Comparison of ENCODE assay signal across 25 cellular contexts in genomic region chr10:88039496-88040200, GRCh38.
DNase-seq lines count a peak whose midpoint lies in the region; ATAC-seq, FAIRE-seq and TF ChIP-seq lines count a peak whose summit lies in the region.
"Had no signal": no experiment of that assay in that cellular context is flagged by ENCODE, and none has a peak within 500 bp of the region (broad histone marks: within the 10 kb centered on the region; RNA-seq: fewer than 3 reads in every experiment).

No MANE protein-coding gene starts in this region.

- H3K9me3 Mint-ChIP-seq in activated naive CD4-positive, alpha-beta T cell treated with anti-CD3 and anti-CD28 coated beads, Interleukin-2, amount 50 U/mL, for 72 hours = no peaks in the 10 kb centered on the region
- H3K9me3 Mint-ChIP-seq: endodermal cell; stimulated activated naive CD8-positive, alpha-beta T cell treated with anti-CD3 and anti-CD28 coated beads, Interleukin-15, Interleukin-2, amounts not matched to agents 100 ng/mL and 50 ng/mL, for 24 hours had no signal

- H3K9me1 ChIP-seq in endothelial cell of umbilical vein (replicated peaks; ENCODE audit: control insufficient read depth, extremely low read depth, insufficient read depth, low read length) = no peaks in the 10 kb centered on the region

- H3K79me2 ChIP-seq in endothelial cell of umbilical vein (ENCODE audit: control insufficient read depth, insufficient read depth, low read length) (no peaks in the 10 kb centered on the region), smooth muscle cell (ENCODE audit: low read depth) (no peaks in the 10 kb centered on the region)

- no peak for TF ChIP-seq POLR2A in endothelial cell of umbilical vein (IDR thresholded peaks at IDR 0.05; ENCODE audit: low read depth, low read length)

- H3K4me3 ChIP-seq in endothelial cell of umbilical vein (replicated peaks in 1 of 3; ENCODE audit: insufficient read depth in 1 of 3, low read depth in 1 of 3, low read length in 3 of 3) (no peak overlapping the region), smooth muscle cell (no peak overlapping the region)
- H3K4me3 ChIP-seq: heart right ventricle, K562, lung, SJCRH30 had no signal

- no peaks in the 10 kb centered on the region for H4K20me1 ChIP-seq in endothelial cell of umbilical vein (replicated peaks; ENCODE audit: control insufficient read depth, extremely low read depth, insufficient read depth, low read length)
- no peaks in the 10 kb centered on the region for H4K20me1 ChIP-seq in smooth muscle cell (ENCODE audit: low read depth)

- TF ChIP-seq CTCF in endothelial cell of umbilical vein (IDR thresholded peaks at IDR 0.05; ENCODE audit: extremely low read depth in 1 of 2, insufficient read depth in 1 of 2, low read depth in 1 of 2, low read length in 2 of 2) (no peak), smooth muscle cell (IDR thresholded peaks at IDR 0.05; ENCODE audit: borderline replicate concordance, insufficient read depth, poor library complexity, severe bottlenecking) (no peak)

- H3K4me1 ChIP-seq in endothelial cell of umbilical vein (ENCODE audit: control insufficient read depth, extremely low read depth, insufficient read depth, low read length) (no peaks in the 10 kb centered on the region), smooth muscle cell (ENCODE audit: low read depth) (peaks cover 4% of the 10 kb centered on the region)

- no peak overlapping the region for H2AFZ ChIP-seq in endothelial cell of umbilical vein (ENCODE audit: low read depth, low read length)
- no peak overlapping the region for H2AFZ ChIP-seq in smooth muscle cell (ENCODE audit: low read depth)

- H3K27ac ChIP-seq in endothelial cell of umbilical vein (ENCODE audit: insufficient read depth, low read depth, low read length) = no peak overlapping the region
- peak overlapping the region; percentile 78 for H3K27ac ChIP-seq in smooth muscle cell (ENCODE audit: low read depth)
- H3K27ac ChIP-seq: SJCRH30 had no signal

- no peak for DNase-seq in GM18507 (ENCODE audit: extremely low spot score, insufficient read length, low read depth)
- DNase-seq in NCI-H226 = peak; percentile 12
- DNase-seq in endothelial cell of umbilical vein (ENCODE audit: low read depth, low spot score) = peak; percentile 28
- no peak for DNase-seq in smooth muscle cell (lab: John Stamatoyannopoulos, UW; ENCODE audit: unreplicated experiment)
- DNase-seq in middle frontal gyrus (ENCODE audit: extremely low spot score, low spot score) = no peak
- no peak for DNase-seq in activated naive CD4-positive, alpha-beta T cell treated with anti-CD3 and anti-CD28 coated beads, Interleukin-2, amount 50 U/mL, for 72 hours (ENCODE audit: low spot score in 2 of 2)
- DNase-seq: activated CD4-positive, alpha-beta T cell treated with anti-CD3 and anti-CD28 coated beads, Interleukin-2, amount 50 U/mL, for 4 hours; activated T-cell treated with anti-CD3 and anti-CD28 coated beads for 4 hours; AML-193; amygdala; endodermal cell; NCI-H1048; NCI-H187 treated with DMSO at 0.1 percent for 48 hours; NCI-H345; PC-3; SJCRH30; stimulated activated CD4-positive, alpha-beta T cell treated with anti-CD3 and anti-CD28 coated beads, Interleukin-4, amount 100 ng/mL, for 24 hours; T-helper 2 cell had no signal

- 68% methylated on average over 6 of the region's 6 CpGs for WGBS in smooth muscle cell (ENCODE audit: low lambda C conversion rate)

- FAIRE-seq in GM18507 (lab: Jason Lieb, UNC) (peak; percentile 9), endothelial cell of umbilical vein (lab: Jason Lieb, UNC) (peak; percentile 63)
- FAIRE-seq: colon, K562 had no signal

- dilution Hi-C loops in endothelial cell of umbilical vein (cut with MboI; ENCODE audit: extremely low pct_ligation_motif_present, low sequenced_read_pairs) = no loop called here

- CTCF ChIA-PET in endothelial cell of umbilical vein (lab: Charles Lee) = interaction anchor here (1.6 kb wide), 1 partner anchor 13 kb away, joined by 4 read pairs; no protein-coding TSS in a partner anchor

- H3K4me2 ChIP-seq in endothelial cell of umbilical vein (ENCODE audit: insufficient read depth, low read length) (no peak overlapping the region), smooth muscle cell (no peak overlapping the region)

- no peak overlapping the region for H3K9ac ChIP-seq in endothelial cell of umbilical vein (replicated peaks; ENCODE audit: extremely low read depth, insufficient read depth, low read length)
- no peak overlapping the region for H3K9ac ChIP-seq in smooth muscle cell (ENCODE audit: low read depth)

- POLR2A ChIA-PET in endothelial cell of umbilical vein (lab: Charles Lee) = no interaction called here

- no peaks in the 10 kb centered on the region for H3K27me3 ChIP-seq in endothelial cell of umbilical vein (ENCODE audit: control insufficient read depth in 2 of 2, insufficient read depth in 2 of 2, low read length in 2 of 2)
- H3K27me3 ChIP-seq in smooth muscle cell (ENCODE audit: low read depth) = no peaks in the 10 kb centered on the region
- H3K27me3 ChIP-seq: heart right ventricle, SJCRH30 had no signal

- H3K36me3 ChIP-seq in endothelial cell of umbilical vein (ENCODE audit: control insufficient read depth in 2 of 2, extremely low read depth in 1 of 2, insufficient read depth in 2 of 2, low read length in 2 of 2) (no peaks in the 10 kb centered on the region), smooth muscle cell (ENCODE audit: low read depth) (no peaks in the 10 kb centered on the region)
- H3K36me3 ChIP-seq: heart right ventricle, SJCRH30 had no signal

- intact Hi-C loops in endothelial cell of umbilical vein (cut with micrococcal nuclease) = no loop called here

- H3K36me3 Mint-ChIP-seq in activated naive CD4-positive, alpha-beta T cell treated with anti-CD3 and anti-CD28 coated beads, Interleukin-2, amount 50 U/mL, for 72 hours = no peaks in the 10 kb centered on the region
- H3K36me3 Mint-ChIP-seq: type B pancreatic cell had no signal

- no TSS peak for BruUV-seq in endothelial cell of umbilical vein (replicated peaks; lab: Mats Ljungman, UMichigan)

- no peak for ATAC-seq in activated naive CD4-positive, alpha-beta T cell treated with anti-CD3 and anti-CD28 coated beads, Interleukin-2, amount 50 U/mL, for 72 hours
- ATAC-seq in GM18520 (IDR thresholded peaks at IDR 0.05; ENCODE audit: unreplicated experiment) = no peak
- ATAC-seq: K562, PC-3 had no signal

- H3K27ac Mint-ChIP-seq in activated naive CD4-positive, alpha-beta T cell treated with anti-CD3 and anti-CD28 coated beads, Interleukin-2, amount 50 U/mL, for 72 hours = no peak overlapping the region
- H3K27ac Mint-ChIP-seq: endodermal cell; stimulated activated naive CD8-positive, alpha-beta T cell treated with anti-CD3 and anti-CD28 coated beads, Interleukin-15, Interleukin-2, amounts not matched to agents 100 ng/mL and 50 ng/mL, for 24 hours; type B pancreatic cell had no signal

- H3F3A ChIP-seq in smooth muscle cell (ENCODE audit: low read depth) = peaks cover 16% of the 10 kb centered on the region

- H3K9me3 ChIP-seq in endothelial cell of umbilical vein (replicated peaks; ENCODE audit: control insufficient read depth, insufficient read depth, low read length) (no peaks in the 10 kb centered on the region), smooth muscle cell (replicated peaks; ENCODE audit: low read depth) (no peaks in the 10 kb centered on the region)
- H3K9me3 ChIP-seq: heart right ventricle, SJCRH30 had no signal

TF ChIP-seq in endothelial cell of umbilical vein, 7 proteins besides CTCF, POLR2A, EP300 and RAD21:
- TF ChIP-seq MYC (IDR thresholded peaks at IDR 0.05; ENCODE audit: low read depth, low read length) (no peak), FOS (IDR thresholded peaks at IDR 0.05; ENCODE audit: borderline replicate concordance, insufficient read depth, low read length) (peak; percentile 24)
TF ChIP-seq in endothelial cell of umbilical vein: peak in this region for 1.

Comparison
In these comparisons a context has a peak if more than half of its experiments do, and no peak if none do; other contexts are left out.
1. DNase-seq: peak in NCI-H226 (single experiment) and endothelial cell of umbilical vein (single experiment); none in GM18507 (single experiment), smooth muscle cell (single experiment), middle frontal gyrus (single experiment) and activated naive CD4-positive, alpha-beta T cell treated with anti-CD3 and anti-CD28 coated beads, Interleukin-2, amount 50 U/mL, for 72 hours (0 of 2).